ENCODE assay signal across 1 cellular context in genomic region chr4:86917212-86918039, GRCh38.
TF ChIP-seq lines count a peak whose summit lies in the region.

No MANE protein-coding gene starts in this region.

TF ChIP-seq in K562, 482 proteins besides CTCF, POLR2A, EP300 and RAD21 (continued from another document):
- no peak for TF ChIP-seq MGA (IDR thresholded peaks at IDR 0.05)
- 0 out of 2 replicates have a peak, but pooled peaks have one; percentile 37 for TF ChIP-seq ZBTB26 (CRISPR knock-in tag; IDR thresholded peaks at IDR 0.05)
- TF ChIP-seq FOSL1 (tag; conservative IDR thresholded peaks at IDR 0.05), result no peak
- peak; percentile 71 for TF ChIP-seq CBFA2T3 (IDR thresholded peaks at IDR 0.05)
- no peak for TF ChIP-seq SIN3A (IDR thresholded peaks at IDR 0.05; ENCODE audit: borderline replicate concordance in 2 of 2, control insufficient read depth in 1 of 2, low read depth in 2 of 2, low read length in 2 of 2)
